In genomic region chr19:54010474-54010873, GRCh38 we compare ENCODE assay signal across 1 cellular context.
TF ChIP-seq lines count a peak whose summit lies in the region.

No MANE protein-coding gene starts in this region.

TF ChIP-seq in K562, 482 proteins besides CTCF, POLR2A, EP300 and RAD21:
- TF ChIP-seq ZNF121 (CRISPR knock-in tag; conservative IDR thresholded peaks at IDR 0.05): peak; percentile 68
- TF ChIP-seq ZNF717 (CRISPR knock-in tag; IDR thresholded peaks at IDR 0.05): no peak
TF ChIP-seq in K562: peak in this region for 1.
